ENCODE assay signal across 10 cellular contexts in genomic region chr1:231395051-231395995, GRCh38. TPM values are rescaled to one million over a fixed set of nuclear protein-coding genes. Genes with fewer than 3 reads are reported as not detected.
DNase-seq lines count a peak whose midpoint lies in the region; ATAC-seq and TF ChIP-seq lines count a peak whose summit lies in the region.
"Had no signal": no experiment of that assay in that cellular context is flagged by ENCODE, and none has a peak within 500 bp of the region (broad histone marks: within the 10 kb centered on the region; RNA-seq: fewer than 3 reads in every experiment).

No MANE protein-coding gene starts in this region.

- DNase-seq in activated naive CD4-positive, alpha-beta T cell (lab: John Stamatoyannopoulos, UW): no peak
- DNase-seq in cardiac fibroblast (ENCODE audit: low read depth in 2 of 2) (peak; percentile 97), lower lobe of right lung (no peak), vagina (ENCODE audit: extremely low spot score in 2 of 2) (no peak), immature natural killer cell (no peak), T-helper 9 cell (no peak)

- peak overlapping the region; percentile 38 for H3K27ac ChIP-seq in lower lobe of right lung
- H3K27ac ChIP-seq in vagina: peak overlapping the region; percentile 63
- H3K27ac ChIP-seq: C4-2B had no signal

- H3K4me1 Mint-ChIP-seq in activated naive CD4-positive, alpha-beta T cell treated with anti-CD3 and anti-CD28 coated beads, Interleukin-2, amount 50 U/mL, for 24 hours: peaks cover 82% of the 10 kb centered on the region
- peaks cover 53 to 86% of the 10 kb centered on the region in 2 donors for H3K4me1 Mint-ChIP-seq in immature natural killer cell

- no peak overlapping the region for H3K4me3 Mint-ChIP-seq in activated naive CD4-positive, alpha-beta T cell treated with anti-CD3 and anti-CD28 coated beads, Interleukin-2, amount 50 U/mL, for 24 hours
- no peak overlapping the region for H3K4me3 Mint-ChIP-seq in immature natural killer cell
- H3K4me3 Mint-ChIP-seq: central memory CD8-positive, alpha-beta T cell had no signal

- H3K27me3 ChIP-seq in lower lobe of right lung (ENCODE audit: low read depth) (no peaks in the 10 kb centered on the region), vagina (no peaks in the 10 kb centered on the region)

- H3K36me3 Mint-ChIP-seq in activated naive CD4-positive, alpha-beta T cell treated with anti-CD3 and anti-CD28 coated beads, Interleukin-2, amount 50 U/mL, for 24 hours: peaks cover 7% of the 10 kb centered on the region
- H3K36me3 Mint-ChIP-seq in immature natural killer cell: no peaks in the 10 kb centered on the region

- H3K9me3 ChIP-seq in lower lobe of right lung (no peaks in the 10 kb centered on the region), vagina (no peaks in the 10 kb centered on the region)

- no peak for TF ChIP-seq POLR2A in vagina (IDR thresholded peaks at IDR 0.05)

- H3K27ac Mint-ChIP-seq in activated naive CD4-positive, alpha-beta T cell treated with anti-CD3 and anti-CD28 coated beads, Interleukin-2, amount 50 U/mL, for 24 hours: peak overlapping the region; percentile 27
- H3K27ac Mint-ChIP-seq in immature natural killer cell: peak overlapping the region in 2 of 6 donors; percentile 7 to 48

- ATAC-seq in lower lobe of right lung (peak; percentile 34 to 81), HG03460 (IDR thresholded peaks at IDR 0.05; ENCODE audit: unreplicated experiment) (no peak)

- intact Hi-C loops in lower lobe of right lung (cut with DNase I) (no loop called here), vagina (cut with DNase I) (no loop called here)

- no peaks in the 10 kb centered on the region for H3K9me3 Mint-ChIP-seq in activated naive CD4-positive, alpha-beta T cell treated with anti-CD3 and anti-CD28 coated beads, Interleukin-2, amount 50 U/mL, for 24 hours
- H3K9me3 Mint-ChIP-seq in immature natural killer cell: no peaks in the 10 kb centered on the region
- H3K9me3 Mint-ChIP-seq: central memory CD8-positive, alpha-beta T cell had no signal

- no peaks in the 10 kb centered on the region for H3K36me3 ChIP-seq in lower lobe of right lung
- no peaks in the 10 kb centered on the region for H3K36me3 ChIP-seq in vagina

- H3K4me3 ChIP-seq in cardiac fibroblast (replicated peaks in 1 of 2; ENCODE audit: low read depth in 2 of 2, low read length in 2 of 2) (peak overlapping the region in 1 of 2 donors; percentile 13), lower lobe of right lung (no peak overlapping the region), vagina (no peak overlapping the region)

- no peaks in the 10 kb centered on the region for H3K27me3 Mint-ChIP-seq in activated naive CD4-positive, alpha-beta T cell treated with anti-CD3 and anti-CD28 coated beads, Interleukin-2, amount 50 U/mL, for 24 hours
- peaks cover 0 to 2% (median 0%) of the 10 kb centered on the region in 3 donors for H3K27me3 Mint-ChIP-seq in immature natural killer cell (ENCODE audit: low read depth in 3 of 3)
- H3K27me3 Mint-ChIP-seq: central memory CD8-positive, alpha-beta T cell had no signal

- H3K4me1 ChIP-seq in lower lobe of right lung (peaks cover 21% of the 10 kb centered on the region), vagina (peaks cover 50% of the 10 kb centered on the region)

- no peak for TF ChIP-seq CTCF in cardiac fibroblast (IDR thresholded peaks at IDR 0.05; ENCODE audit: low read depth, low read length)
- TF ChIP-seq CTCF in lower lobe of right lung (IDR thresholded peaks at IDR 0.05): no peak
- no peak for TF ChIP-seq CTCF in vagina (IDR thresholded peaks at IDR 0.05)

RNA-seq across cellular contexts. Expression of gene EGLN1, which starts 26.8 kb away (rescaled TPM):
- total RNA-seq in lower lobe of right lung (29.7 TPM), vagina (26.3 TPM)
- polyA plus RNA-seq in immature natural killer cell: 10 to 100 TPM; 18.2 to 27.3 (median 20.6) TPM

RNA-seq across cellular contexts. Expression of gene SPRTN, which starts 57.2 kb away (rescaled TPM):
- 8.9 TPM for total RNA-seq in lower lobe of right lung
- 22.6 TPM for total RNA-seq in vagina
- 10 to 100 TPM; 22.5 to 28.2 (median 25.0) TPM for polyA plus RNA-seq in immature natural killer cell

RNA-seq across cellular contexts. Expression of gene EXOC8, which starts 57.7 kb away (rescaled TPM):
- 20.6 TPM for total RNA-seq in lower lobe of right lung
- 11.5 TPM for total RNA-seq in vagina
- polyA plus RNA-seq in immature natural killer cell: 1 to 10 TPM; 1.6 to 2.6 (median 2.0) TPM

Comparison
In these comparisons a context has a peak if more than half of its experiments do, and no peak if none do; other contexts are left out.
1. DNase-seq: peak in cardiac fibroblast (2 of 2); none in activated naive CD4-positive, alpha-beta T cell (0 of 4), lower lobe of right lung (single experiment), vagina (0 of 2), immature natural killer cell (0 of 3) and T-helper 9 cell (single experiment).